11 cellular contexts compared by ENCODE assay signal in genomic region chr4:169293343-169294176, GRCh38. TPM values are rescaled to one million over a fixed set of nuclear protein-coding genes. Genes with fewer than 3 reads are reported as not detected.
A peak's percentile ranks its signal among the peaks of the same experiment; 100 is the strongest.
DNase-seq lines count a peak whose midpoint lies in the region; ATAC-seq and TF ChIP-seq lines count a peak whose summit lies in the region.
"Had no signal": no experiment of that assay in that cellular context is flagged by ENCODE, and none has a peak within 500 bp of the region (broad histone marks: within the 10 kb centered on the region; RNA-seq: fewer than 3 reads in every experiment).

No MANE protein-coding gene starts in this region.

- no peaks in the 10 kb centered on the region for H3K36me3 Mint-ChIP-seq in Caco-2 (ENCODE audit: insufficient read depth, unreplicated experiment)
- peaks cover 0 to 3% (median 0%) of the 10 kb centered on the region in 3 donors for H3K36me3 Mint-ChIP-seq in naive thymus-derived CD8-positive, alpha-beta T cell
- H3K36me3 Mint-ChIP-seq: activated naive CD8-positive, alpha-beta T cell had no signal

- peak; percentile 52 for DNase-seq in KG1 (lab: John Stamatoyannopoulos, UW)
- peak; percentile 64 for DNase-seq in pons (ENCODE audit: low spot score)
- no peak for DNase-seq in ascending aorta (ENCODE audit: low spot score in 2 of 2)
- no peak for DNase-seq in Caco-2
- DNase-seq in naive thymus-derived CD8-positive, alpha-beta T cell, result no peak
- DNase-seq in NCI-H146 treated with DMSO at 0.1 percent for 48 hours (lab: John Stamatoyannopoulos, UW; ENCODE audit: unreplicated experiment), result no peak
- DNase-seq: esophagus squamous epithelium, NCI-H1092 had no signal

- H3K4me1 ChIP-seq in ascending aorta, result no peaks in the 10 kb centered on the region
- H3K4me1 ChIP-seq in Caco-2, result peaks cover 12% of the 10 kb centered on the region

- no peaks in the 10 kb centered on the region for H3K27me3 Mint-ChIP-seq in Caco-2 (ENCODE audit: insufficient read depth, unreplicated experiment)
- peaks cover 17 to 33% (median 20%) of the 10 kb centered on the region in 5 donors for H3K27me3 Mint-ChIP-seq in naive thymus-derived CD8-positive, alpha-beta T cell

- H3K4me3 ChIP-seq in ascending aorta (no peak overlapping the region), Caco-2 (ENCODE audit: low read depth, low read length) (no peak overlapping the region)
- H3K4me3 ChIP-seq: esophagus squamous epithelium had no signal

- TF ChIP-seq CTCF in ascending aorta (IDR thresholded peaks at IDR 0.05), result no peak
- no peak for TF ChIP-seq CTCF in Caco-2 (IDR thresholded peaks at IDR 0.05; ENCODE audit: insufficient read depth in 1 of 2, low read depth in 1 of 2, low read length in 1 of 2, severe bottlenecking in 1 of 2, unreplicated experiment in 1 of 2)

- ATAC-seq in GM19025 (IDR thresholded peaks at IDR 0.05; ENCODE audit: low read depth, unreplicated experiment) (peak; percentile 81), HG02798 (IDR thresholded peaks at IDR 0.05; ENCODE audit: poor library complexity, unreplicated experiment) (peak; percentile 83)
- no peak for ATAC-seq in naive thymus-derived CD8-positive, alpha-beta T cell

- H3K9me3 Mint-ChIP-seq in Caco-2 (ENCODE audit: unreplicated experiment), result no peaks in the 10 kb centered on the region
- H3K9me3 Mint-ChIP-seq in naive thymus-derived CD8-positive, alpha-beta T cell, result peaks cover 0 to 2% (median 0%) of the 10 kb centered on the region in 9 donors

- CTCF ChIA-PET in Caco-2 (lab: Charles Lee), result no interaction called here

- H3K27me3 ChIP-seq in ascending aorta (no peaks in the 10 kb centered on the region), Caco-2 (replicated peaks; ENCODE audit: control insufficient read depth, insufficient read depth, low read length) (no peaks in the 10 kb centered on the region)
- H3K27me3 ChIP-seq: esophagus squamous epithelium had no signal

- no peak overlapping the region for H3K4me3 Mint-ChIP-seq in Caco-2 (ENCODE audit: unreplicated experiment)
- peak overlapping the region in 1 of 10 donors; percentile 40 for H3K4me3 Mint-ChIP-seq in naive thymus-derived CD8-positive, alpha-beta T cell
- H3K4me3 Mint-ChIP-seq: activated naive CD8-positive, alpha-beta T cell had no signal

- intact Hi-C loops in ascending aorta (cut with DNase I) (no loop called here), Caco-2 (cut with micrococcal nuclease; ENCODE audit: unreplicated experiment) (no loop called here)

- H3K36me3 ChIP-seq in ascending aorta (no peaks in the 10 kb centered on the region), Caco-2 (ENCODE audit: control insufficient read depth, insufficient read depth, low read length) (no peaks in the 10 kb centered on the region)
- H3K36me3 ChIP-seq: esophagus squamous epithelium had no signal

- H3K27ac Mint-ChIP-seq in Caco-2 (ENCODE audit: unreplicated experiment), result no peak overlapping the region
- H3K27ac Mint-ChIP-seq in naive thymus-derived CD8-positive, alpha-beta T cell, result no peak overlapping the region
- H3K27ac Mint-ChIP-seq: activated naive CD8-positive, alpha-beta T cell had no signal

- H3K27ac ChIP-seq in ascending aorta, result no peak overlapping the region
- H3K27ac ChIP-seq: esophagus squamous epithelium had no signal

- no TSS peak for BruUV-seq in Caco-2 (replicated peaks; lab: Mats Ljungman, UMichigan)

- H3K9me3 ChIP-seq in ascending aorta (no peaks in the 10 kb centered on the region), Caco-2 (no peaks in the 10 kb centered on the region)
- H3K9me3 ChIP-seq: esophagus squamous epithelium had no signal

- POLR2A ChIA-PET in Caco-2 (lab: Charles Lee), result no interaction called here
- POLR2A ChIA-PET in naive thymus-derived CD8-positive, alpha-beta T cell (lab: Charles Lee), result no interaction called here

- H3K4me1 Mint-ChIP-seq in Caco-2 (ENCODE audit: low read depth, unreplicated experiment), result peaks cover 12% of the 10 kb centered on the region
- H3K4me1 Mint-ChIP-seq in naive thymus-derived CD8-positive, alpha-beta T cell, result peaks cover 0 to 28% (median 7%) of the 10 kb centered on the region in 4 donors

RNA-seq across cellular contexts. Expression of gene SH3RF1, which starts 22.8 kb away (rescaled TPM):
- 27.6 TPM for total RNA-seq in ascending aorta
- total RNA-seq in Caco-2 (2022), result 25.1 and 28.1 TPM in 2 replicates
- total RNA-seq in naive thymus-derived CD8-positive, alpha-beta T cell, result under 1 TPM in 1 of 2 experiments, not detected in 1; 0.16 TPM
- not detected for polyA plus RNA-seq in naive thymus-derived CD8-positive, alpha-beta T cell

Comparison
In these comparisons a context has a peak if more than half of its experiments do, and no peak if none do; other contexts are left out.
1. ATAC-seq: peak in GM19025 (single experiment) and HG02798 (single experiment); none in naive thymus-derived CD8-positive, alpha-beta T cell (0 of 2).
2. DNase-seq: peak in KG1 (single experiment) and pons (single experiment); none in ascending aorta (0 of 2), Caco-2 (0 of 2), naive thymus-derived CD8-positive, alpha-beta T cell (0 of 10) and NCI-H146 treated with DMSO at 0.1 percent for 48 hours (single experiment).
3. RNA of gene SH3RF1, which starts 22.8 kb away (total RNA-seq): 27.6 TPM in ascending aorta (single experiment) and 25.1 to 28.1 TPM in Caco-2; 0.16 TPM in naive thymus-derived CD8-positive, alpha-beta T cell; every median in the first group is over 10 times any median in the second.